Comparison of ENCODE assay signal across 9 cellular contexts in the genomic region with DNA sequence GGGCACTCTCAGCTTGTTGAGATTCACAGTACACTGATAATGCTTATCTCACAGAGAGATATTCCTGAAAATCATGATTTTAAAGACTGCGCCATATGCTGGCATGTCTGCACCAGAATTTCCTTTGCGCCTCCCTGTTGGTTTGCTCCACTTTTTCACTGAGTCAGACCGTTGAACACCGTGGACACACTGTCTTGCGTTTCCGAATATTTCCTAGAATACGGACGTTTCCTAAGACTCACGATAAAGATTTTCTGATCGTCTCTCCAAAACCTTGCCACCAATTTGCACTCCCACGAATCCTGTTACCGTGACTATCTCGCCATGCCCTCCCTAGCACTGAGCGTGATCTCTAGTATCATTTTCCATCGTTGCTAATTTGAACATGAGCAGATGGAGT. TPM values are rescaled to one million over a fixed set of nuclear protein-coding genes. Genes with fewer than 3 reads are reported as not detected.
DNase-seq lines count a peak whose midpoint lies in the region; ATAC-seq and TF ChIP-seq lines count a peak whose summit lies in the region.
"Had no signal": no experiment of that assay in that cellular context is flagged by ENCODE, and none has a peak within 500 bp of the region (broad histone marks: within the 10 kb centered on the region; RNA-seq: fewer than 3 reads in every experiment).

No MANE protein-coding gene starts in this region.

- H3K27ac Mint-ChIP-seq in Calu3 (ENCODE audit: unreplicated experiment), result peak overlapping the region; percentile 71

- TF ChIP-seq CTCF in Calu3 (IDR thresholded peaks at IDR 0.05; ENCODE audit: unreplicated experiment) (no peak), VCaP (conservative IDR thresholded peaks at IDR 0.05) (no peak), fibroblast of the aortic adventitia (IDR thresholded peaks at IDR 0.05; ENCODE audit: insufficient read depth, low read length) (no peak), psoas muscle (IDR thresholded peaks at IDR 0.05) (no peak)

- WGBS in psoas muscle, 3 donors, result 23 to 30% (median 29%) methylated on average over 15 of the region's 15 CpGs

- no peaks in the 10 kb centered on the region for H3K9me3 Mint-ChIP-seq in Calu3 (ENCODE audit: low read depth, unreplicated experiment)

- intact Hi-C loops in Calu3 (cut with micrococcal nuclease; ENCODE audit: unreplicated experiment), result loop anchor here (2.0 kb wide), 1 partner anchor 43 kb away; no protein-coding TSS in a partner anchor
- intact Hi-C loops in psoas muscle (cut with DNase I), result loop anchor here (2.0 to 5.0 kb wide), 2 partner anchors 43 kb away; no protein-coding TSS in a partner anchor

- peaks cover 9% of the 10 kb centered on the region for H3K4me1 Mint-ChIP-seq in Calu3 (ENCODE audit: low read depth, unreplicated experiment)

- H3K27ac ChIP-seq in VCaP (peak overlapping the region; percentile 85; the same call in 1 of the 2 replicates), psoas muscle (no peak overlapping the region)

- H3K4me1 ChIP-seq in psoas muscle, result no peaks in the 10 kb centered on the region

- ATAC-seq in psoas muscle (peak in 1 of 4 donors; percentile 10), GM18870 (IDR thresholded peaks at IDR 0.05; ENCODE audit: unreplicated experiment) (no peak), GM18867 (IDR thresholded peaks at IDR 0.05; ENCODE audit: unreplicated experiment) (no peak)

- H3K4me3 Mint-ChIP-seq in Calu3 (ENCODE audit: low read depth, unreplicated experiment), result peak overlapping the region; percentile 95

- peaks cover 8% of the 10 kb centered on the region for H3K36me3 Mint-ChIP-seq in Calu3 (ENCODE audit: insufficient read depth, unreplicated experiment)

- no peaks in the 10 kb centered on the region for H3K9me3 ChIP-seq in psoas muscle
- H3K9me3 ChIP-seq: uterus had no signal

- peak overlapping the region; percentile 56 for H3K4me3 ChIP-seq in fibroblast of the aortic adventitia (ENCODE audit: low read depth, low read length)
- peak overlapping the region; percentile 89 for H3K4me3 ChIP-seq in psoas muscle

- peaks cover 0 to 2% (median 0%) of the 10 kb centered on the region in 3 donors for H3K27me3 ChIP-seq in psoas muscle (ENCODE audit: insufficient read depth in 3 of 3, low read length in 2 of 3)

- DNase-seq in Calu3 (no peak), fibroblast of the aortic adventitia (ENCODE audit: low read depth) (no peak), psoas muscle (no peak), NCI-H510A (lab: John Stamatoyannopoulos, UW) (no peak), NCI-H1048 (lab: John Stamatoyannopoulos, UW) (no peak)

- no peaks in the 10 kb centered on the region for H3K36me3 ChIP-seq in psoas muscle (ENCODE audit: insufficient read depth in 1 of 2, low read depth in 1 of 2)
- H3K36me3 ChIP-seq: uterus had no signal

- H3K27me3 Mint-ChIP-seq in Calu3 (ENCODE audit: unreplicated experiment), result no peaks in the 10 kb centered on the region

- BruUV-seq in Calu3 (replicated peaks; lab: Mats Ljungman, UMichigan), result no TSS peak

- CTCF ChIA-PET in Calu3 (lab: Charles Lee), result interaction anchor here (1.4 kb wide), 1 partner anchor 87 kb away, joined by 3 read pairs; no protein-coding TSS in a partner anchor

RNA-seq across cellular contexts. Expression of gene C1orf115, which starts 0.5 kb away (rescaled TPM):
- total RNA-seq in Calu3 (2022) (5.1 and 8.5 TPM in 2 replicates), fibroblast of the aortic adventitia (ENCODE audit: low replicate concordance) (0.09 TPM in 1 of 2 replicates, not detected in the other), psoas muscle (1 to 10 TPM; 4.7 to 8.9 (median 5.7) TPM)
- polyA plus RNA-seq in psoas muscle, result 1 to 10 TPM; 3.8 to 6.1 (median 4.9) TPM

RNA-seq across cellular contexts. Expression of gene MTARC2, which starts 58.4 kb away (rescaled TPM):
- 9.1 and 16.4 TPM in 2 replicates for total RNA-seq in Calu3 (2022)
- 2.0 and 12.0 TPM in 2 replicates for total RNA-seq in fibroblast of the aortic adventitia (ENCODE audit: low replicate concordance)
- 10 to 100 TPM in 1 of 4 donors, 1 to 10 TPM in 3; 8.8 to 12.4 (median 9.5) TPM for total RNA-seq in psoas muscle
- polyA plus RNA-seq in psoas muscle, result 1 to 10 TPM; 4.1 to 5.7 (median 5.0) TPM
